In the genomic region with DNA sequence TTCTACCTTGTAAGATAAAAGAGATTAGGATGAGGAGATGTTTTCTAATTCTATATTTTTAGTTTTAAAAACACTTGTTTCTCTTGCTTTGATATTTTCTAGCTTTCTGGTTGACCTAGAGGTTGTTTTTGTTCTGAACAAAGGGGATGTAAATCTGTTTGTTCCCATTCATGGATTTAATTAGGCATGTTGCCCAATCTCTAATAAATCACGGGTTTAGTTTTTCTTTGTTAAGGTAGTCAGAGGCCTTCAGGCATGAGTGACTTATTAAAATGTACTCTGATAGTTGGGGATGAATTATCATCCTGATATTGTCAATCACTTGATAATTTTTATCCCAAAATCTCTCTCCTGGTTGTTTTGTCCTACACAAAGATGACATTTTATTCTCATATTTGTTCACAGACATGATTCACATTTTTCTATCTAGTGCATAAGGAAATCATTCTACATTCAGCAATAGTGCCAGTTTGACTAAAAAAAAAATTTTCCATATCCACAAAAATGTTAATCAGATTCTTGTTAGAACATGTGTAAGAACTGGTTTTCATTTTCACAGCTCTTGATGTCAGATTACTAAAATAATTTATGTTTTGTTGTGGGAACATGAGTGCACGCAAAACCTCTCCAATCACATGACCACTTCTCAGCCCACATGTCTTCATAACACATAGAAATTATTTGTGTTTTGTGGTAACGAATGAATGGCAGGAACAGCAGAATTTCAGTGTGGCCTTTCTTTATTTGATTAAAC, we compare ENCODE assay signal across 20 cellular contexts.
"Had no signal": no experiment of that assay in that cellular context is flagged by ENCODE, and none has a peak within 500 bp of the region (broad histone marks: within the 10 kb centered on the region; RNA-seq: fewer than 3 reads in every experiment).

No MANE protein-coding gene starts in this region.

- H3K9me3 ChIP-seq: thyroid gland, upper lobe of right lung had no signal

- H3K4me3 Mint-ChIP-seq: activated CD4-positive, alpha-beta T cell treated with anti-CD3 and anti-CD28 coated beads, Interleukin-2, amount 10 ng/mL, durations not matched to agents 7 days and 5 days; activated CD8-positive, alpha-beta T cell treated with anti-CD3 and anti-CD28 coated beads, Interleukin-2, amount 10 ng/mL, durations not matched to agents 7 days and 5 days; naive thymus-derived CD4-positive, alpha-beta T cell had no signal

- H3K27me3 ChIP-seq: brain microvascular endothelial cell, esophagus squamous epithelium, left lung, spleen, thyroid gland, upper lobe of right lung had no signal

- H3K27ac ChIP-seq: brain microvascular endothelial cell, esophagus squamous epithelium, left lung, spleen, thyroid gland, upper lobe of right lung, WERI-Rb-1 had no signal

- H3K27ac Mint-ChIP-seq: activated CD4-positive, alpha-beta T cell treated with anti-CD3 and anti-CD28 coated beads, Interleukin-2, amount 10 ng/mL, durations not matched to agents 7 days and 5 days; activated CD8-positive, alpha-beta T cell treated with anti-CD3 and anti-CD28 coated beads, Interleukin-2, amount 10 ng/mL, durations not matched to agents 7 days and 5 days; naive thymus-derived CD4-positive, alpha-beta T cell had no signal

- H3K4me1 Mint-ChIP-seq: activated CD4-positive, alpha-beta T cell treated with anti-CD3 and anti-CD28 coated beads, Interleukin-2, amount 10 ng/mL, durations not matched to agents 7 days and 5 days; naive thymus-derived CD4-positive, alpha-beta T cell had no signal

- H3K4me1 ChIP-seq: left lung, spleen, thyroid gland, upper lobe of right lung had no signal

- H3K4me3 ChIP-seq: esophagus squamous epithelium, left lung, lung, spleen, thyroid gland, upper lobe of right lung had no signal

- DNase-seq: activated CD4-positive, alpha-beta T cell treated with anti-CD3 and anti-CD28 coated beads, Interleukin-2, amount 10 ng/mL, durations not matched to agents 7 days and 5 days; activated CD4-positive, CD25-positive, alpha-beta regulatory T cell treated with anti-CD3 and anti-CD28 coated beads, Interleukin-2, amount 50 U/mL, for 72 hours; activated CD8-positive, alpha-beta T cell treated with anti-CD3 and anti-CD28 coated beads, Interleukin-2, amount 10 ng/mL, durations not matched to agents 7 days and 5 days; aorta; brain microvascular endothelial cell; central memory CD4-positive, alpha-beta T cell; effector memory CD4-positive, alpha-beta T cell; esophagus squamous epithelium; hippocampal formation; kidney glomerular epithelial cell; left lung; naive thymus-derived CD4-positive, alpha-beta T cell; spleen; stimulated activated CD4-positive, alpha-beta T cell treated with anti-CD3 and anti-CD28 coated beads, Interleukin-4, amount 100 ng/mL, for 1 hour; stimulated activated naive CD4-positive, alpha-beta T cell; T-helper 1 cell; thyroid gland; upper lobe of right lung; WERI-Rb-1 had no signal

- H3K36me3 ChIP-seq: brain microvascular endothelial cell, esophagus squamous epithelium, left lung, thyroid gland, upper lobe of right lung, WERI-Rb-1 had no signal
